19 cellular contexts compared by ENCODE assay signal in genomic region chr5:66072031-66072430, GRCh38.
DNase-seq lines count a peak whose midpoint lies in the region; ATAC-seq and TF ChIP-seq lines count a peak whose summit lies in the region.
"Had no signal": no experiment of that assay in that cellular context is flagged by ENCODE, and none has a peak within 500 bp of the region (broad histone marks: within the 10 kb centered on the region; RNA-seq: fewer than 3 reads in every experiment).

No MANE protein-coding gene starts in this region.

- H4K20me1 ChIP-seq in PC-9 (ENCODE audit: insufficient read depth) = peaks cover 18% of the 10 kb centered on the region

- H3K27me3 ChIP-seq in CD4-positive, alpha-beta T cell (ENCODE audit: control insufficient read depth, insufficient read depth, low read length) = no peaks in the 10 kb centered on the region
- H3K27me3 ChIP-seq in PC-9 (ENCODE audit: insufficient read depth, low read depth) = no peaks in the 10 kb centered on the region
- H3K27me3 ChIP-seq: SJCRH30 had no signal

- H3K9me2 ChIP-seq in PC-9 (ENCODE audit: insufficient read depth) = no peaks in the 10 kb centered on the region

- no peaks in the 10 kb centered on the region for H3K9me3 Mint-ChIP-seq in CD4-positive, alpha-beta T cell
- H3K9me3 Mint-ChIP-seq: CD4-positive, alpha-beta memory T cell had no signal

- H3K4me1 Mint-ChIP-seq in CD4-positive, alpha-beta T cell (ENCODE audit: low read depth) = peaks cover 14% of the 10 kb centered on the region
- H3K4me1 Mint-ChIP-seq: B cell had no signal

- no peaks in the 10 kb centered on the region for H3K9me3 ChIP-seq in CD4-positive, alpha-beta T cell (ENCODE audit: control insufficient read depth, low read length)
- no peaks in the 10 kb centered on the region for H3K9me3 ChIP-seq in PC-9 (ENCODE audit: insufficient read depth, low read depth)
- H3K9me3 ChIP-seq: SJCRH30 had no signal

- no peak overlapping the region for H3K4me2 ChIP-seq in PC-9

- no peaks in the 10 kb centered on the region for H3K27me3 Mint-ChIP-seq in CD4-positive, alpha-beta T cell
- H3K27me3 Mint-ChIP-seq: B cell; CD4-positive, alpha-beta memory T cell had no signal

- POLR2A ChIA-PET in CD4-positive, alpha-beta T cell (lab: Charles Lee) = no interaction called here
- POLR2A ChIA-PET in PC-9 (lab: Charles Lee; ENCODE audit: unreplicated experiment) = no interaction called here

- H3K4me3 Mint-ChIP-seq in CD4-positive, alpha-beta T cell = no peak overlapping the region
- H3K4me3 Mint-ChIP-seq: B cell; CD4-positive, alpha-beta memory T cell had no signal

- peaks cover 67% of the 10 kb centered on the region for H3K36me3 Mint-ChIP-seq in CD4-positive, alpha-beta T cell (ENCODE audit: low read depth)

- 0 out of 2 replicates have a peak, but pooled peaks cover 3% of the 10 kb centered on the region for H3K79me2 ChIP-seq in PC-9 (ENCODE audit: low read depth)

- no peak for DNase-seq in CD4-positive, alpha-beta T cell
- peak; percentile 37 for DNase-seq in EH (ENCODE audit: low read depth)
- peak; percentile 5 for DNase-seq in LHCN-M2 (ENCODE audit: low read depth)
- peak; percentile 4 for DNase-seq in fibroblast of mammary gland (ENCODE audit: low read depth)
- no peak for DNase-seq in cerebellum (ENCODE audit: low spot score)
- DNase-seq in PC-9 = no peak
- DNase-seq: CD4-positive, alpha-beta memory T cell; GDM1; MV-4-11; NCI-H1417 treated with DMSO at 0.1 percent for 48 hours; NCI-H2029; NCI-H2171 treated with DMSO at 0.1 percent for 48 hours; NCI-H446 treated with DMSO at 0.1 percent for 48 hours; NCI-H774; PC-3; SJCRH30 had no signal

- ATAC-seq in CD4-positive, alpha-beta T cell (ENCODE audit: poor library complexity) = no peak
- no peak for ATAC-seq in GM18867 (IDR thresholded peaks at IDR 0.05; ENCODE audit: unreplicated experiment)
- ATAC-seq: GM12878, PC-3 had no signal

- intact Hi-C loops in CD4-positive, alpha-beta T cell (cut with DNase I, micrococcal nuclease) = no loop called here
- intact Hi-C loops in PC-9 (cut with micrococcal nuclease; ENCODE audit: unreplicated experiment) = no loop called here

- CTCF ChIA-PET in CD4-positive, alpha-beta T cell (lab: Charles Lee) = interaction anchor here (0.7 kb wide), 2 partner anchors 488 to 719 kb away, joined by 3 to 4 read pairs; no protein-coding TSS in a partner anchor
- CTCF ChIA-PET in PC-9 (lab: Charles Lee) = no interaction called here

- no TSS peak for BruUV-seq in PC-9 (replicated peaks; lab: Mats Ljungman, UMichigan)

- no peak overlapping the region for H2AFZ ChIP-seq in PC-9

- H3K36me3 ChIP-seq in PC-9 (ENCODE audit: low read depth) = peaks cover 24% of the 10 kb centered on the region; the same call in 1 of the 2 replicates

- H3K4me1 ChIP-seq in PC-9 (replicated peaks; ENCODE audit: insufficient read depth) = no peaks in the 10 kb centered on the region
- H3K4me1 ChIP-seq: SJCRH30 had no signal

- H3K4me3 ChIP-seq in fibroblast of mammary gland (ENCODE audit: control insufficient read depth, low read depth, low read length) (no peak overlapping the region), PC-9 (no peak overlapping the region)
- H3K4me3 ChIP-seq: GM12878, SJCRH30 had no signal

- TF ChIP-seq CTCF in CD4-positive, alpha-beta T cell (IDR thresholded peaks at IDR 0.05) = no peak
- TF ChIP-seq CTCF in fibroblast of mammary gland (conservative IDR thresholded peaks at IDR 0.05; ENCODE audit: control insufficient read depth, insufficient read depth, low read depth, low read length) (no peak), PC-9 (conservative IDR thresholded peaks at IDR 0.05) (no peak)

- peak overlapping the region; percentile 43 for H3K27ac Mint-ChIP-seq in CD4-positive, alpha-beta T cell
- H3K27ac Mint-ChIP-seq: B cell had no signal

- H3F3A ChIP-seq in PC-9 (ENCODE audit: insufficient read depth, low read depth) = peaks cover 18% of the 10 kb centered on the region; the same call in 1 of the 2 replicates

- no peak overlapping the region for H3K27ac ChIP-seq in CD4-positive, alpha-beta T cell (ENCODE audit: low read depth, low read length)
- H3K27ac ChIP-seq in PC-9 = no peak overlapping the region
- H3K27ac ChIP-seq: SJCRH30 had no signal

Comparison
In these comparisons a context has a peak if more than half of its experiments do, and no peak if none do; other contexts are left out.
1. DNase-seq: peak in EH (single experiment), LHCN-M2 (single experiment) and fibroblast of mammary gland (single experiment); none in CD4-positive, alpha-beta T cell (0 of 10), cerebellum (single experiment) and PC-9 (0 of 2).